In genomic region chr16:8634991-8635736, GRCh38 we compare ENCODE assay signal across 13 cellular contexts. TPM values are rescaled to one million over a fixed set of nuclear protein-coding genes. Genes with fewer than 3 reads are reported as not detected.
DNase-seq lines count a peak whose midpoint lies in the region; ATAC-seq and TF ChIP-seq lines count a peak whose summit lies in the region.
"Had no signal": no experiment of that assay in that cellular context is flagged by ENCODE, and none has a peak within 500 bp of the region (broad histone marks: within the 10 kb centered on the region; RNA-seq: fewer than 3 reads in every experiment).

No MANE protein-coding gene starts in this region.

- H3K79me2 ChIP-seq in DOHH2 (ENCODE audit: control insufficient read depth, low read length) (no peaks in the 10 kb centered on the region), MM.1S (ENCODE audit: low read length) (no peaks in the 10 kb centered on the region), neural progenitor cell (ENCODE audit: low read depth) (no peaks in the 10 kb centered on the region)

- intact Hi-C loops in dendritic cell treated with granulocyte-macrophage colony-stimulating factor and Interleukin-4, amounts not matched to agents 40 ng/mL and 50 ng/mL, for 4 days (cut with micrococcal nuclease), result loop anchor here (5.0 kb wide), 1 partner anchor 53 kb away; no protein-coding TSS in a partner anchor
- intact Hi-C loops in gastrocnemius medialis (cut with DNase I; ENCODE audit: low total_unique reads), result no loop called here

- H3K4me1 ChIP-seq in DOHH2 (ENCODE audit: control insufficient read depth, low read length) (no peaks in the 10 kb centered on the region), MM.1S (ENCODE audit: low read length) (no peaks in the 10 kb centered on the region), neural progenitor cell (no peaks in the 10 kb centered on the region), gastrocnemius medialis (peaks cover 0 to 3% of the 10 kb centered on the region in 2 donors)

- H3K9me2 ChIP-seq in DOHH2 (replicated peaks; ENCODE audit: control insufficient read depth, low read length) (no peaks in the 10 kb centered on the region), MM.1S (replicated peaks; ENCODE audit: insufficient read depth, low read length) (no peaks in the 10 kb centered on the region)

- peaks cover 41% of the 10 kb centered on the region for H3K4me1 Mint-ChIP-seq in dendritic cell treated with granulocyte-macrophage colony-stimulating factor and Interleukin-4, amounts not matched to agents 40 ng/mL and 50 ng/mL, for 4 days (ENCODE audit: low read depth)
- H3K4me1 Mint-ChIP-seq in neural progenitor cell, result peaks cover 20% of the 10 kb centered on the region
- H3K4me1 Mint-ChIP-seq: activated naive CD8-positive, alpha-beta T cell treated with anti-CD3 and anti-CD28 coated beads, Interleukin-2, amount 10 ng/mL, durations not matched to agents 7 days and 5 days had no signal

- H3K27ac ChIP-seq in DOHH2 (ENCODE audit: low read depth, low read length) (no peak overlapping the region), MM.1S (ENCODE audit: low read length) (no peak overlapping the region), neural progenitor cell (no peak overlapping the region), gastrocnemius medialis (no peak overlapping the region)

- H3K9me3 Mint-ChIP-seq in dendritic cell treated with granulocyte-macrophage colony-stimulating factor and Interleukin-4, amounts not matched to agents 40 ng/mL and 50 ng/mL, for 4 days, result no peaks in the 10 kb centered on the region
- no peaks in the 10 kb centered on the region for H3K9me3 Mint-ChIP-seq in neural progenitor cell
- H3K9me3 Mint-ChIP-seq: activated naive CD8-positive, alpha-beta T cell treated with anti-CD3 and anti-CD28 coated beads, Interleukin-2, amount 10 ng/mL, durations not matched to agents 7 days and 5 days had no signal

- no peak for DNase-seq in MM.1S
- peak; percentile 80 for DNase-seq in neural progenitor cell (ENCODE audit: low spot score)
- DNase-seq in gastrocnemius medialis, result no peak
- DNase-seq: activated naive CD8-positive, alpha-beta T cell treated with anti-CD3 and anti-CD28 coated beads, Interleukin-2, amount 10 ng/mL, durations not matched to agents 7 days and 5 days; hippocampal formation had no signal

- peaks cover 98% of the 10 kb centered on the region for H3K36me3 Mint-ChIP-seq in dendritic cell treated with granulocyte-macrophage colony-stimulating factor and Interleukin-4, amounts not matched to agents 40 ng/mL and 50 ng/mL, for 4 days (ENCODE audit: low read depth)
- H3K36me3 Mint-ChIP-seq in neural progenitor cell, result peaks cover 25% of the 10 kb centered on the region

- no peak overlapping the region for H3K4me3 Mint-ChIP-seq in dendritic cell treated with granulocyte-macrophage colony-stimulating factor and Interleukin-4, amounts not matched to agents 40 ng/mL and 50 ng/mL, for 4 days
- no peak overlapping the region for H3K4me3 Mint-ChIP-seq in neural progenitor cell
- H3K4me3 Mint-ChIP-seq: activated naive CD8-positive, alpha-beta T cell treated with anti-CD3 and anti-CD28 coated beads, Interleukin-2, amount 10 ng/mL, durations not matched to agents 7 days and 5 days had no signal

- no peaks in the 10 kb centered on the region for H3K27me3 ChIP-seq in DOHH2 (ENCODE audit: control insufficient read depth, low read length)
- H3K27me3 ChIP-seq in MM.1S (replicated peaks; ENCODE audit: insufficient read depth, low read length), result no peaks in the 10 kb centered on the region
- no peaks in the 10 kb centered on the region for H3K27me3 ChIP-seq in neural progenitor cell
- H3K27me3 ChIP-seq in gastrocnemius medialis, result no peaks in the 10 kb centered on the region

- no peaks in the 10 kb centered on the region; the same call in 1 of the 2 replicates for H4K20me1 ChIP-seq in DOHH2 (ENCODE audit: control insufficient read depth, insufficient read depth, low read depth, low read length)
- H4K20me1 ChIP-seq in MM.1S (ENCODE audit: insufficient read depth, low read length), result no peaks in the 10 kb centered on the region
- peaks cover 50% of the 10 kb centered on the region for H4K20me1 ChIP-seq in neural progenitor cell (ENCODE audit: low read depth)

- H3K4me2 ChIP-seq in DOHH2 (ENCODE audit: low read length) (no peak overlapping the region), MM.1S (ENCODE audit: low read depth, low read length) (no peak overlapping the region), neural progenitor cell (no peak overlapping the region)

- in situ Hi-C loops in gastrocnemius medialis (cut with MboI; ENCODE audit: low sequenced_read_pairs in 4 of 4), result no loop called here

- ATAC-seq in HG03565 (IDR thresholded peaks at IDR 0.05; ENCODE audit: unreplicated experiment) (no peak), GM19023 (IDR thresholded peaks at IDR 0.05; ENCODE audit: unreplicated experiment) (no peak), HG03571 (IDR thresholded peaks at IDR 0.05; ENCODE audit: unreplicated experiment) (no peak), gastrocnemius medialis (no peak)

- no peak overlapping the region for H3K4me3 ChIP-seq in DOHH2 (ENCODE audit: low read length)
- no peak overlapping the region for H3K4me3 ChIP-seq in MM.1S (ENCODE audit: low read length)
- no peak overlapping the region for H3K4me3 ChIP-seq in neural progenitor cell
- H3K4me3 ChIP-seq in gastrocnemius medialis, result no peak overlapping the region

- peak; percentile 86 for TF ChIP-seq CTCF in DOHH2 (IDR thresholded peaks at IDR 0.05; ENCODE audit: low read depth, low read length, poor library complexity, severe bottlenecking)
- TF ChIP-seq CTCF in MM.1S (IDR thresholded peaks at IDR 0.05; ENCODE audit: low read length), result peak; percentile 21
- peak; percentile 98 for TF ChIP-seq CTCF in neural progenitor cell (IDR thresholded peaks at IDR 0.05)
- no peak for TF ChIP-seq CTCF in gastrocnemius medialis (IDR thresholded peaks at IDR 0.05 in 4 of 5, conservative IDR thresholded peaks at IDR 0.05 in 1 of 5)

- TF ChIP-seq POLR2A in gastrocnemius medialis (IDR thresholded peaks at IDR 0.05), result no peak

- H3K9me3 ChIP-seq in DOHH2 (ENCODE audit: control insufficient read depth, insufficient read depth, low read length), result no peaks in the 10 kb centered on the region
- H3K9me3 ChIP-seq in MM.1S (replicated peaks; ENCODE audit: insufficient read depth, low read length), result no peaks in the 10 kb centered on the region
- no peaks in the 10 kb centered on the region for H3K9me3 ChIP-seq in neural progenitor cell (ENCODE audit: low read depth)
- H3K9me3 ChIP-seq in gastrocnemius medialis, result no peaks in the 10 kb centered on the region

- H3K27me3 Mint-ChIP-seq in dendritic cell treated with granulocyte-macrophage colony-stimulating factor and Interleukin-4, amounts not matched to agents 40 ng/mL and 50 ng/mL, for 4 days, result no peaks in the 10 kb centered on the region
- peaks cover 2% of the 10 kb centered on the region for H3K27me3 Mint-ChIP-seq in neural progenitor cell (ENCODE audit: insufficient read depth, low read depth)
- H3K27me3 Mint-ChIP-seq: activated naive CD8-positive, alpha-beta T cell treated with anti-CD3 and anti-CD28 coated beads, Interleukin-2, amount 10 ng/mL, durations not matched to agents 7 days and 5 days had no signal

- H3K36me3 ChIP-seq in DOHH2 (ENCODE audit: control insufficient read depth, low read length) (peaks cover 72% of the 10 kb centered on the region), MM.1S (replicated peaks; ENCODE audit: insufficient read depth, low read length) (peaks cover 3% of the 10 kb centered on the region; the same call in 1 of the 2 replicates), neural progenitor cell (peaks cover 7% of the 10 kb centered on the region), gastrocnemius medialis (peaks cover 0 to 87% of the 10 kb centered on the region in 2 donors)

- peak overlapping the region; percentile 73 for H3K27ac Mint-ChIP-seq in dendritic cell treated with granulocyte-macrophage colony-stimulating factor and Interleukin-4, amounts not matched to agents 40 ng/mL and 50 ng/mL, for 4 days
- H3K27ac Mint-ChIP-seq in neural progenitor cell, result no peak overlapping the region
- H3K27ac Mint-ChIP-seq: activated naive CD8-positive, alpha-beta T cell treated with anti-CD3 and anti-CD28 coated beads, Interleukin-2, amount 10 ng/mL, durations not matched to agents 7 days and 5 days had no signal

- no peak overlapping the region for H3K9ac ChIP-seq in MM.1S (ENCODE audit: low read length)
- H3K9ac ChIP-seq in neural progenitor cell, result no peak overlapping the region

- H2AFZ ChIP-seq in MM.1S (ENCODE audit: low read length), result no peak overlapping the region
- H2AFZ ChIP-seq in neural progenitor cell (replicated peaks), result no peak overlapping the region

- H3F3A ChIP-seq in DOHH2 (ENCODE audit: control insufficient read depth, insufficient read depth), result no peaks in the 10 kb centered on the region
- H3F3A ChIP-seq in MM.1S (ENCODE audit: insufficient read depth, low read length), result no peaks in the 10 kb centered on the region
- H3F3A ChIP-seq in neural progenitor cell (ENCODE audit: low read depth), result peaks cover 7% of the 10 kb centered on the region

RNA-seq across cellular contexts. Expression of gene METTL22, which starts 13.7 kb away (rescaled TPM):
- 41.1 and 54.8 TPM in 2 replicates for total RNA-seq in neural progenitor cell (ENCODE audit: low replicate concordance)
- total RNA-seq in gastrocnemius medialis, result 10 to 100 TPM; 28.8 to 71.5 (median 51.5) TPM

RNA-seq across cellular contexts. Expression of gene ABAT, which starts 39.3 kb away (rescaled TPM):
- total RNA-seq in neural progenitor cell (ENCODE audit: low replicate concordance) (7.3 and 7.9 TPM in 2 replicates), gastrocnemius medialis (1 to 10 TPM in 2 of 4 donors, under 1 TPM in 2; 0.55 to 1.9 (median 0.92) TPM)

RNA-seq across cellular contexts. Expression of gene TMEM114, which starts 44.9 kb away (rescaled TPM):
- 1.3 TPM in 1 of 2 replicates, not detected in the other for total RNA-seq in neural progenitor cell (ENCODE audit: low replicate concordance)
- total RNA-seq in gastrocnemius medialis, result not detected
- total RNA-seq: activated naive CD8-positive, alpha-beta T cell treated with anti-CD3 and anti-CD28 coated beads, Interleukin-2, amount 10 ng/mL, durations not matched to agents 7 days and 5 days; M059J; renal cortical epithelial cell; T-helper 1 cell treated with Interleukin-12 subunit alpha and Interleukin-12 subunit beta and Interleukin-4 antibody, amounts not matched to agents 30 ng/mL and 1 ng/mL, for 36 hours had no signal

Comparison
In these comparisons a context has a peak if more than half of its experiments do, and no peak if none do; other contexts are left out.
1. CTCF ChIP-seq: peak in DOHH2 (single experiment), MM.1S (single experiment) and neural progenitor cell (single experiment); none in gastrocnemius medialis (0 of 5).